25 cellular contexts compared by ENCODE assay signal in the genomic region with DNA sequence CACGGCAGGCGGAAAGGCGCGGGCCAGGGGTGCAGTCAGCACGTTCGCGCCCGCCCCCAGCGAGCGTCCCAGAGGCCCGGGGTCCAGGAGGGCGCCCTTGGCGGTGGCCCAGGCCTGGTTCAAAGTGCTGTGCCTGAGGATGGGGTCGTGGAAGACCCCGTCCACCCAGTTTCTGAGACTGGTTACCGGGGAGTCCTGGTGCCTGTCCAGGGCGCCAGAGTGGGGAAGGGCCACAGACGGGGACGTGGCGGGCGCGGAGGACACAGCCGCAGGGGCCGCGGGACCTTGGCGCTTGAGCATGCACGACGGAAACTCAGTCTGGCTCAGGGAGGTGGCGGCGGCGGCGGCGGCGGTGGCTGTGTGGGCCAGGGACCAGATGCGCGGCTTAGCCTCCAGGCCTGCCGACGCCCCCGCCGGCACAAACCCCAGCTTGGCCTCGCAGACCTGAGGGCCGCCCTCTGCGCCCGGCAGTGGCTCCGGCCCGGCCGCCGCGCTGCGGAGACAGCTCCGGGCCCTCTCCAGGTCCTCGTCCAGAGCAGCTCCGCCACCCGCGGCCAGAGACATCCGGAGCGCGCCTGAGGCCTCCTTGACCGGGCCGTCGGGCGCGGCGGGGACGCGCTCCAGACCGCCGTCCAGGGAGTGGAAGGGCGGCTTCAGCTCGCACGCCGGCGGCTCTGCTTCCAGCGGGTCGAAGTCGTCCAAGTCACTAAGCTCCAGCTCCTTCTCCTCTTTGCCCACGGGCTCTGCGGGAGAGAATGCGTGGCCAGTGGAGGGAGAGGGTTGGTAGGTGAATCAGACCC. TPM values are rescaled to one million over a fixed set of nuclear protein-coding genes. Genes with fewer than 3 reads are reported as not detected.
"Had no signal": no experiment of that assay in that cellular context is flagged by ENCODE, and none has a peak within 500 bp of the region (broad histone marks: within the 10 kb centered on the region; RNA-seq: fewer than 3 reads in every experiment).

No MANE protein-coding gene starts in this region.

- H3K27ac ChIP-seq: body of pancreas, foreskin keratinocyte, skin epidermis, suprapubic skin, transverse colon, uterus had no signal

- H3K36me3 ChIP-seq: transverse colon, uterus had no signal

- H3K9me3 ChIP-seq: body of pancreas, suprapubic skin, transverse colon, uterus had no signal

- H3K4me3 Mint-ChIP-seq: activated CD4-positive, alpha-beta memory T cell treated with anti-CD3 and anti-CD28 coated beads for 36 hours; activated naive CD8-positive, alpha-beta T cell treated with anti-CD3 and anti-CD28 coated beads for 36 hours; activated T-helper 17 cell treated with anti-CD3 and anti-CD28 coated beads, Interleukin-2, amount 50 U/mL, for 72 hours; stimulated activated naive CD8-positive, alpha-beta T cell treated with anti-CD3 and anti-CD28 coated beads, Interleukin-15, amount 100 ng/mL, for 72 hours had no signal

- H3K4me1 Mint-ChIP-seq: activated T-helper 17 cell treated with anti-CD3 and anti-CD28 coated beads, Interleukin-2, amount 50 U/mL, for 72 hours had no signal

- H3K4me1 ChIP-seq: foreskin keratinocyte had no signal

- DNase-seq: activated CD4-positive, alpha-beta memory T cell treated with anti-CD3 and anti-CD28 coated beads for 36 hours; activated CD4-positive, alpha-beta T cell treated with anti-CD3 and anti-CD28 coated beads for 4 hours; activated naive CD4-positive, alpha-beta T cell; activated naive CD8-positive, alpha-beta T cell treated with anti-CD3 and anti-CD28 coated beads for 36 hours; activated T-cell treated with anti-CD3 and anti-CD28 coated beads, Interleukin-2, amount 50 U/mL, for 1 hour; amniotic stem cell; body of pancreas; caudate nucleus; foreskin keratinocyte; glutamatergic neuron; naive thymus-derived CD8-positive, alpha-beta T cell; occipital lobe; stimulated activated CD4-positive, alpha-beta T cell treated with anti-CD3 and anti-CD28 coated beads, Interleukin-2, amount 100 ng/mL, for 48 hours; stimulated activated naive CD8-positive, alpha-beta T cell treated with anti-CD3 and anti-CD28 coated beads, Interleukin-15, amount 100 ng/mL, for 72 hours; transverse colon; uterus had no signal

- H3K27ac Mint-ChIP-seq: activated CD4-positive, alpha-beta memory T cell treated with anti-CD3 and anti-CD28 coated beads for 36 hours; activated naive CD8-positive, alpha-beta T cell treated with anti-CD3 and anti-CD28 coated beads for 36 hours; activated T-helper 17 cell treated with anti-CD3 and anti-CD28 coated beads, Interleukin-2, amount 50 U/mL, for 72 hours; naive thymus-derived CD8-positive, alpha-beta T cell; stimulated activated naive CD8-positive, alpha-beta T cell treated with anti-CD3 and anti-CD28 coated beads, Interleukin-15, amount 100 ng/mL, for 72 hours had no signal

- H3K9me3 Mint-ChIP-seq: activated CD4-positive, alpha-beta memory T cell treated with anti-CD3 and anti-CD28 coated beads for 36 hours; activated naive CD8-positive, alpha-beta T cell treated with anti-CD3 and anti-CD28 coated beads for 36 hours; activated T-helper 17 cell treated with anti-CD3 and anti-CD28 coated beads, Interleukin-2, amount 50 U/mL, for 72 hours; stimulated activated naive CD8-positive, alpha-beta T cell treated with anti-CD3 and anti-CD28 coated beads, Interleukin-15, amount 100 ng/mL, for 72 hours had no signal

- H3K36me3 Mint-ChIP-seq: activated naive CD8-positive, alpha-beta T cell treated with anti-CD3 and anti-CD28 coated beads for 36 hours had no signal

- H3K4me3 ChIP-seq: body of pancreas, skin epidermis, suprapubic skin, transverse colon, uterus had no signal

- ATAC-seq: activated T-helper 17 cell treated with anti-CD3 and anti-CD28 coated beads, Interleukin-2, amount 50 U/mL, for 72 hours; body of pancreas; foreskin keratinocyte; naive thymus-derived CD8-positive, alpha-beta T cell; stimulated activated naive CD8-positive, alpha-beta T cell treated with anti-CD3 and anti-CD28 coated beads, Interleukin-15, amount 100 ng/mL, for 72 hours had no signal

RNA-seq across cellular contexts. Expression of a gene that starts 4.5 kb away (rescaled TPM):
- total RNA-seq: activated CD4-positive, alpha-beta memory T cell treated with anti-CD3 and anti-CD28 coated beads for 36 hours; activated naive CD8-positive, alpha-beta T cell treated with anti-CD3 and anti-CD28 coated beads for 36 hours; activated T-helper 17 cell treated with anti-CD3 and anti-CD28 coated beads, Interleukin-2, amount 50 U/mL, for 72 hours; body of pancreas; dermis microvascular lymphatic vessel endothelial cell; epithelial cell of proximal tubule; fibroblast of lung; mesenteric fat pad; naive thymus-derived CD8-positive, alpha-beta T cell; occipital lobe; posterior vena cava; T-helper 2 cell treated with Interferon-gamma antibody and Interleukin-4, amounts not matched to agents 100 ng/mL and 5 ng/mL, for 36 hours; transverse colon; uterus had no signal
- polyA plus RNA-seq: fibroblast of lung; naive thymus-derived CD8-positive, alpha-beta T cell had no signal
